ENCODE assay signal across 8 cellular contexts in genomic region chr16:67246945-67247697, GRCh38. TPM values are rescaled to one million over a fixed set of nuclear protein-coding genes. Genes with fewer than 3 reads are reported as not detected.
DNase-seq lines count a peak whose midpoint lies in the region; ATAC-seq and TF ChIP-seq lines count a peak whose summit lies in the region.

Gene FHOD1 (minus strand): TSS chr16:67247481. CDS start chr16:67247410, 71 bp downstream.

- TSS peak; percentile 88 for BruUV-seq in PC-9 (replicated peaks; lab: Mats Ljungman, UMichigan)

- H3K79me2 ChIP-seq in PC-9 (ENCODE audit: low read depth): peaks cover 33% of the 10 kb centered on the region

- POLR2A ChIA-PET in PC-9 (lab: Charles Lee; ENCODE audit: unreplicated experiment): interaction anchor here (0.5 to 1.4 kb wide), 26 partner anchors 20 to 713 kb away, joined by 3 to 24 read pairs (median 6); partner anchors contain the start of genes HSD11B2 and TMEM208

- intact Hi-C loops in PC-9 (cut with micrococcal nuclease; ENCODE audit: unreplicated experiment): loop anchor here (1.0 to 10.0 kb wide), 6 partner anchors 20 to 988 kb away; partner anchors contain the start of genes ELMO3, ESRP2, NOL3 and TMEM208

- H2AFZ ChIP-seq in PC-9: peak within 1 kb of the TSS; percentile 90

- TF ChIP-seq CTCF in PC-9 (conservative IDR thresholded peaks at IDR 0.05) (0 out of 2 replicates have a peak, but pooled peaks have one; percentile 39), epithelial cell of esophagus (IDR thresholded peaks at IDR 0.05; ENCODE audit: insufficient read depth, low read depth, low read length, missing control alignments) (no peak)

- peak within 1 kb of the TSS; percentile 87 for H3K4me2 ChIP-seq in PC-9

- in situ Hi-C loops in KBM-7 (cut with MboI; ENCODE audit: low pct_unique_long_range_greater_than_20kb, low sequenced_read_pairs): no loop called here

- no peaks in the 10 kb centered on the region for H4K20me1 ChIP-seq in PC-9 (ENCODE audit: insufficient read depth)

- no peaks in the 10 kb centered on the region for H3K9me2 ChIP-seq in PC-9 (ENCODE audit: insufficient read depth)

- ATAC-seq in GM21717 (IDR thresholded peaks at IDR 0.05; ENCODE audit: unreplicated experiment): peak; percentile 49

- peak within 1 kb of the TSS; percentile 76 for H3K27ac ChIP-seq in PC-9

- no peaks in the 10 kb centered on the region for H3K36me3 ChIP-seq in PC-9 (ENCODE audit: low read depth)

- peak; percentile 86 for DNase-seq in DMS153 treated with DMSO at 0.1 percent for 48 hours (lab: John Stamatoyannopoulos, UW; ENCODE audit: unreplicated experiment)
- DNase-seq in KBM-7: peak; percentile 92
- DNase-seq in PC-9: peak; percentile 84 to 98
- DNase-seq in activated T-cell treated with anti-CD3 and anti-CD28 coated beads for 48 hours (ENCODE audit: low read depth): peak; percentile 99
- peak; percentile 97 for DNase-seq in epithelial cell of esophagus (ENCODE audit: low read depth)
- peak; percentile 98 for DNase-seq in mucosa of gallbladder (ENCODE audit: low spot score)
- peak; percentile 96 for DNase-seq in stimulated activated CD8-positive, alpha-beta memory T cell treated with anti-CD3 and anti-CD28 coated beads, Interleukin-4, amount 100 ng/mL, for 24 hours (ENCODE audit: low read depth)

- H3K4me3 ChIP-seq in PC-9: peak within 1 kb of the TSS; percentile 90
- H3K4me3 ChIP-seq in epithelial cell of esophagus (ENCODE audit: low read length): peak within 1 kb of the TSS; percentile 68

- CTCF ChIA-PET in PC-9 (lab: Charles Lee): interaction anchor here (0.5 to 1.5 kb wide), 17 partner anchors 9 to 269 kb away, joined by 3 to 9 read pairs (median 4); no protein-coding TSS in a partner anchor

- peaks cover 45% of the 10 kb centered on the region for H3K4me1 ChIP-seq in PC-9 (replicated peaks; ENCODE audit: insufficient read depth)

- no peaks in the 10 kb centered on the region; the same call in 1 of the 2 replicates for H3K27me3 ChIP-seq in PC-9 (ENCODE audit: insufficient read depth, low read depth)

- no peaks in the 10 kb centered on the region for H3K9me3 ChIP-seq in PC-9 (ENCODE audit: insufficient read depth, low read depth)

- peaks cover 54% of the 10 kb centered on the region for H3F3A ChIP-seq in PC-9 (ENCODE audit: insufficient read depth, low read depth)

RNA-seq across cellular contexts. Expression of gene FHOD1, which starts in this region (rescaled TPM):
- total RNA-seq in PC-9 (2021) (58.2 and 60.0 TPM in 2 replicates), mucosa of gallbladder (46.4 TPM)

Comparison
In these comparisons a context has a peak if more than half of its experiments do, and no peak if none do; other contexts are left out.
1. Peak in every context shown above with its lines: DNase-seq, ATAC-seq, H3K4me3 ChIP-seq and H3K27ac ChIP-seq.